16 cellular contexts compared by ENCODE assay signal in genomic region chr2:227376911-227377396, GRCh38. TPM values are rescaled to one million over a fixed set of nuclear protein-coding genes. Genes with fewer than 3 reads are reported as not detected.
A peak's percentile ranks its signal among the peaks of the same experiment; 100 is the strongest.
DNase-seq lines count a peak whose midpoint lies in the region; ATAC-seq, FAIRE-seq and TF ChIP-seq lines count a peak whose summit lies in the region.
"Had no signal": no experiment of that assay in that cellular context is flagged by ENCODE, and none has a peak within 500 bp of the region (broad histone marks: within the 10 kb centered on the region; RNA-seq: fewer than 3 reads in every experiment).

No MANE protein-coding gene starts in this region.

- no peak overlapping the region for H2BK15ac ChIP-seq in mesenchymal stem cell (ENCODE audit: low read depth, poor library complexity, severe bottlenecking)

- no peak overlapping the region for H2BK12ac ChIP-seq in mesenchymal stem cell (ENCODE audit: low read length in 2 of 2)

- H2BK5ac ChIP-seq in mesenchymal stem cell (ENCODE audit: low read depth, low read length, poor library complexity, severe bottlenecking) = no peak overlapping the region

- H3K27ac ChIP-seq in mesenchymal stem cell (ENCODE audit: low read length, poor library complexity, severe bottlenecking) (no peak overlapping the region), gastroesophageal sphincter (no peak overlapping the region)
- H3K27ac ChIP-seq: upper lobe of left lung had no signal

- no peak overlapping the region for H3K14ac ChIP-seq in mesenchymal stem cell (ENCODE audit: low read length in 2 of 2)

- no peak overlapping the region for H4K91ac ChIP-seq in mesenchymal stem cell (ENCODE audit: low read length)

- no peak overlapping the region for H3K18ac ChIP-seq in mesenchymal stem cell (ENCODE audit: low read depth in 1 of 2, low read length in 2 of 2)

- no peak overlapping the region for H2AK5ac ChIP-seq in mesenchymal stem cell (ENCODE audit: low read length, severe bottlenecking)

- H2BK120ac ChIP-seq in mesenchymal stem cell (ENCODE audit: low read depth, low read length) = no peak overlapping the region

- TF ChIP-seq POLR2A in gastroesophageal sphincter (IDR thresholded peaks at IDR 0.05) (no peak), GM12891 (IDR thresholded peaks at IDR 0.05; ENCODE audit: low read depth, low read length) (no peak)

- H3K27me3 ChIP-seq in mesenchymal stem cell (ENCODE audit: control insufficient read depth in 1 of 2, insufficient read depth in 1 of 2, low read length in 2 of 2) (no peaks in the 10 kb centered on the region), gastroesophageal sphincter (peaks cover 21% of the 10 kb centered on the region)
- H3K27me3 ChIP-seq: upper lobe of left lung had no signal

- H3K9me3 ChIP-seq in mesenchymal stem cell (ENCODE audit: control insufficient read depth, low read length) (no peaks in the 10 kb centered on the region), gastroesophageal sphincter (no peaks in the 10 kb centered on the region)
- H3K9me3 ChIP-seq: HAP-1, upper lobe of left lung had no signal

- TF ChIP-seq CTCF in gastroesophageal sphincter (IDR thresholded peaks at IDR 0.05) = no peak

- no peak overlapping the region for H3K9ac ChIP-seq in mesenchymal stem cell (ENCODE audit: low read length)

- H3K4me1 ChIP-seq in mesenchymal stem cell (ENCODE audit: control insufficient read depth, insufficient read depth, low read depth, low read length) (no peaks in the 10 kb centered on the region), gastroesophageal sphincter (no peaks in the 10 kb centered on the region)
- H3K4me1 ChIP-seq: upper lobe of left lung had no signal

- H3K4me3 ChIP-seq in mesenchymal stem cell (ENCODE audit: insufficient read depth in 1 of 2, low read depth in 1 of 2, low read length in 2 of 2) (no peak overlapping the region), gastroesophageal sphincter (no peak overlapping the region)
- H3K4me3 ChIP-seq: HAP-1, upper lobe of left lung had no signal

- no peak for FAIRE-seq in GM12891 (lab: Jason Lieb, UNC)

- in situ Hi-C loops in KBM-7 (cut with MboI; ENCODE audit: low pct_unique_long_range_greater_than_20kb, low sequenced_read_pairs) = no loop called here

- no peaks in the 10 kb centered on the region for H3K79me1 ChIP-seq in mesenchymal stem cell (replicated peaks; ENCODE audit: low read length, poor library complexity, severe bottlenecking)

- no peak overlapping the region for H3K4me2 ChIP-seq in mesenchymal stem cell (ENCODE audit: low read length, poor library complexity, severe bottlenecking)

- H3K4ac ChIP-seq in mesenchymal stem cell (ENCODE audit: low read depth in 1 of 2, low read length in 2 of 2) = no peak overlapping the region

- H3K36me3 ChIP-seq in mesenchymal stem cell (ENCODE audit: control insufficient read depth in 1 of 2, insufficient read depth in 2 of 2, low read depth in 1 of 2, low read length in 2 of 2) (no peaks in the 10 kb centered on the region), gastroesophageal sphincter (no peaks in the 10 kb centered on the region)
- H3K36me3 ChIP-seq: HAP-1, upper lobe of left lung had no signal

- no peak overlapping the region for H2AFZ ChIP-seq in mesenchymal stem cell (ENCODE audit: low read depth, low read length)

- no peak for TF ChIP-seq EP300 in gastroesophageal sphincter (IDR thresholded peaks at IDR 0.05)

- WGBS in mesenchymal stem cell = 61% methylated on average over 3 of the region's 6 CpGs
- 53 to 63% methylated on average over 6 of the region's 6 CpGs for WGBS in gastroesophageal sphincter (ENCODE audit: low coverage in 1 of 2), 2 donors

- H3K23ac ChIP-seq in mesenchymal stem cell (ENCODE audit: low read length in 2 of 2) = no peak overlapping the region

- ATAC-seq in gastroesophageal sphincter = no peak
- ATAC-seq: left ventricle myocardium superior had no signal

- peak; percentile 22 for DNase-seq in EL
- DNase-seq in NCI-H460 (ENCODE audit: extremely low read depth, low read depth) = peak; percentile 84
- peak; percentile 79 for DNase-seq in amniotic epithelial cell (ENCODE audit: low read depth)
- peak; percentile 13 for DNase-seq in mesenchymal stem cell
- DNase-seq in KBM-7 = no peak
- no peak for DNase-seq in medulla oblongata (ENCODE audit: extremely low spot score)
- no peak for DNase-seq in GM12891 (ENCODE audit: insufficient read length, low spot score)
- DNase-seq: cortex of kidney; left ventricle myocardium superior; NCI-H187 treated with DMSO at 0.1 percent for 48 hours; stimulated activated CD4-positive, alpha-beta T cell treated with anti-CD3 and anti-CD28 coated beads, Interleukin-12 subunit alpha, Interleukin-12 subunit beta, amount 100 ng/mL, for 4 hours; upper lobe of left lung had no signal

- no peak overlapping the region for H4K8ac ChIP-seq in mesenchymal stem cell (ENCODE audit: low read length)

TF ChIP-seq in GM12891, 5 proteins besides CTCF, POLR2A, EP300 and RAD21:
- no peak for TF ChIP-seq POU2F2 (IDR thresholded peaks at IDR 0.05; ENCODE audit: low read depth, low read length)
- no peak for TF ChIP-seq PAX5 (IDR thresholded peaks at IDR 0.05; ENCODE audit: insufficient read depth, low read length, severe bottlenecking)
- TF ChIP-seq POLR2AphosphoS5 (IDR thresholded peaks at IDR 0.05; ENCODE audit: low read depth, low read length) = no peak
- no peak for TF ChIP-seq SPI1 (IDR thresholded peaks at IDR 0.05; ENCODE audit: low read depth, low read length)
- no peak for TF ChIP-seq TAF1 (IDR thresholded peaks at IDR 0.05; ENCODE audit: low read depth, low read length)
TF ChIP-seq in GM12891: peak in this region for 0.

RNA-seq across cellular contexts. Expression of gene TM4SF20, which starts 2.2 kb away (rescaled TPM):
- total RNA-seq in NCI-H460 (2014; rRNA removed; shearing (Covaris generic)) = 0.72 and 0.99 TPM in 2 replicates
- 8.6 and 12.1 TPM in 2 replicates for polyA plus RNA-seq in NCI-H460 (2014; cell fraction: nucleus; rRNA removed)
- polyA plus RNA-seq in mesenchymal stem cell (2013, experiment 1 of 2) = not detected
- polyA plus RNA-seq in mesenchymal stem cell (2013, experiment 2 of 2) = not detected
- total RNA-seq in gastroesophageal sphincter = not detected
- not detected for polyA plus RNA-seq in GM12891 (2012; ENCODE audit: low read depth, missing spikeins)
- total RNA-seq: glomerular endothelial cell, left ventricle myocardium superior, upper lobe of left lung had no signal

RNA-seq across cellular contexts. Expression of gene SCYGR1, which starts 10.8 kb away (rescaled TPM):
- total RNA-seq in NCI-H460 (2014; rRNA removed; shearing (Covaris generic)) = not detected in 2 replicates
- polyA plus RNA-seq in NCI-H460 (2014; cell fraction: nucleus; rRNA removed) = not detected in 2 replicates
- not detected for polyA plus RNA-seq in mesenchymal stem cell (2013, experiment 1 of 2)
- polyA plus RNA-seq in mesenchymal stem cell (2013, experiment 2 of 2) = not detected
- not detected for total RNA-seq in gastroesophageal sphincter
- not detected for polyA plus RNA-seq in GM12891 (2012; ENCODE audit: low read depth, missing spikeins)
- total RNA-seq: glomerular endothelial cell, left ventricle myocardium superior, upper lobe of left lung had no signal
- polyA plus RNA-seq: adipose tissue had no signal

RNA-seq across cellular contexts. Expression of gene MFF, which starts 51.9 kb away (rescaled TPM):
- 785 and 851 TPM in 2 replicates for total RNA-seq in NCI-H460 (2014; rRNA removed; shearing (Covaris generic))
- polyA plus RNA-seq in NCI-H460 (2014; cell fraction: nucleus; rRNA removed) = 488 and 576 TPM in 2 replicates
- 80.3 TPM for polyA plus RNA-seq in mesenchymal stem cell (2013, experiment 1 of 2)
- polyA plus RNA-seq in mesenchymal stem cell (2013, experiment 2 of 2) = 80.6 TPM
- total RNA-seq in gastroesophageal sphincter = 100 to 1,000 TPM; 106 to 140 (median 118) TPM
- 84.8 TPM for polyA plus RNA-seq in GM12891 (2012; ENCODE audit: low read depth, missing spikeins)

Comparison
In these comparisons a context has a peak if more than half of its experiments do, and no peak if none do; other contexts are left out.
1. DNase-seq: peak in EL (single experiment), NCI-H460 (single experiment), amniotic epithelial cell (single experiment) and mesenchymal stem cell (single experiment); none in KBM-7 (single experiment), medulla oblongata (single experiment) and GM12891 (single experiment).